Comparison of ENCODE assay signal across 26 cellular contexts in genomic region chr22:39743955-39744752, GRCh38.
"Had no signal": no experiment of that assay in that cellular context is flagged by ENCODE, and none has a peak within 500 bp of the region (broad histone marks: within the 10 kb centered on the region; RNA-seq: fewer than 3 reads in every experiment).

No MANE protein-coding gene starts in this region.

- H3K4me3 Mint-ChIP-seq: mesothelial cell of epicardium had no signal

- H3K36me3 ChIP-seq: esophagus squamous epithelium, gastrocnemius medialis, heart right ventricle, left lung, lower lobe of right lung had no signal

- H3K27ac ChIP-seq: coronary artery, dorsolateral prefrontal cortex, esophagus squamous epithelium, gastrocnemius medialis, heart right ventricle, left lung, lower lobe of right lung had no signal

- H3K36me3 Mint-ChIP-seq: mesothelial cell of epicardium had no signal

- H3K9me3 ChIP-seq: gastrocnemius medialis, lower lobe of right lung had no signal

- H3K27ac Mint-ChIP-seq: mesothelial cell of epicardium had no signal

- H3K4me1 ChIP-seq: esophagus squamous epithelium, gastrocnemius medialis, heart right ventricle, left lung, lower lobe of right lung had no signal

- DNase-seq: dermis blood vessel endothelial cell; dorsolateral prefrontal cortex; effector CD4-positive, alpha-beta T cell; effector memory CD4-positive, alpha-beta T cell; esophagus squamous epithelium; foreskin fibroblast; foreskin melanocyte; gastrocnemius medialis; glutamatergic neuron; head of caudate nucleus; heart right ventricle; hippocampal formation; left cardiac atrium; left lung; left ventricle myocardium superior; lower lobe of right lung; mesenchymal stem cell; mucosa of descending colon; naive B cell had no signal

- ATAC-seq: esophagus mucosa, gastrocnemius medialis, heart right ventricle, left cardiac atrium, left lung, left ventricle myocardium superior, lower lobe of right lung, mucosa of descending colon had no signal

- FAIRE-seq: colon, endothelial cell of umbilical vein, islet of Langerhans, keratinocyte had no signal

- H3K4me3 ChIP-seq: coronary artery, dorsolateral prefrontal cortex, esophagus squamous epithelium, gastrocnemius medialis, heart right ventricle, left lung, lower lobe of right lung, mucosa of descending colon had no signal
